Comparison of ENCODE assay signal across 13 cellular contexts in the genomic region with DNA sequence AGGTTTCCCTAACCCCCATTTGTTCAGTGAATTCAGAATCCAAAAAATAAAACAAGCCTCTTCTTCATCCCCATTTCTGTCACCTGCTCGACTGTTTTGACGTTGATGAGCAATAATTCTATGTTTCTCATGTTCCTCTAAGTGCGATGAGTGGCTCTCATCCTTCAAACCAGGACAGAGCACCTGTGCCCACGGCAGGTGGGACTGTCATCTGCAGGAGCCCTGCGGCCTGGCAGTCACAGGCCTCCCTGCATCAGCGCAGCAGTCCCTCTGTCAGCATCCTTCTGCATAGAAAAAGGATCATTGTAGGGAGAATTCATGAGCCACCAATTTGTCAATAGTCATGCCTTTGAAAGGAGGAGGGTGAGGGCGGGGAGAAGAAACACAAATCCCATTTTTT.
"Had no signal": no experiment of that assay in that cellular context is flagged by ENCODE, and none has a peak within 500 bp of the region (broad histone marks: within the 10 kb centered on the region; RNA-seq: fewer than 3 reads in every experiment).

No MANE protein-coding gene starts in this region.

- DNase-seq: activated CD4-positive, alpha-beta memory T cell treated with anti-CD3 and anti-CD28 coated beads for 36 hours; activated CD4-positive, alpha-beta T cell treated with anti-CD3 and anti-CD28 coated beads for 4 hours; activated T-cell treated with anti-CD3 and anti-CD28 coated beads for 4 hours; amniotic stem cell; foreskin keratinocyte; islet precursor cell; left colon; naive thymus-derived CD8-positive, alpha-beta T cell; sigmoid colon; stimulated activated CD4-positive, alpha-beta T cell treated with anti-CD3 and anti-CD28 coated beads, Interleukin-4, amount 100 ng/mL, for 4 hours; testis had no signal

- ATAC-seq: foreskin keratinocyte; left colon; naive thymus-derived CD8-positive, alpha-beta T cell; stimulated activated memory B cell treated with anti-CD40 and anti-IgM and Interleukin-4, amounts not matched to agents 10 μg/mL and 1 μg/mL and 100 μg/mL, for 72 hours; WTC11 had no signal
